1 cellular context compared by ENCODE assay signal in the genomic region with DNA sequence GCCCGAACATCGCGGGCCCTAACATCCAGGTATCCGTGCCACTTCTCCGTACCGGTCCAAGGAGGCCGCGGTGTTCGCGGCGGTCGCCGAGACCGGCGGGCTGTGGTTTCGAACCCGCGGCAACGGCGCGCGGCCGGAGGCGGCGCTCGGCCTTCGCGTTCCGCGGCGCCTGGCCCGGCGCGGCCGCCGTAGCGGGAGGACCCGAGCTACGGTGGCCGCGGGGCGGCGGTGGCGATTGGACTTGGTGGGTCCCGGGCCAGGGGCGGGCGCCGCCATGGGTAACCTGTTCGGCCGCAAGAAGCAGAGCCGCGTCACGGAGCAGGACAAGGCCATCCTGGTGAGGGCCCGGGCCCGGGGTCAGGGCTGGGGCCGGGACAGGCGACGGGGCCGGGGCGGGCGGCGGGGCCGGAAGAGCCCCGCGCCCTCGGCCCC.
TF ChIP-seq lines count a peak whose summit lies in the region.

A gene (plus strand): TSS at position 197 of the 432 bp plus-strand sequence. CDS start 78 bp downstream, at position 275.

TF ChIP-seq in H1, 55 proteins besides CTCF, POLR2A, EP300 and RAD21 (continued from another document):
- TF ChIP-seq, protein P1, sequence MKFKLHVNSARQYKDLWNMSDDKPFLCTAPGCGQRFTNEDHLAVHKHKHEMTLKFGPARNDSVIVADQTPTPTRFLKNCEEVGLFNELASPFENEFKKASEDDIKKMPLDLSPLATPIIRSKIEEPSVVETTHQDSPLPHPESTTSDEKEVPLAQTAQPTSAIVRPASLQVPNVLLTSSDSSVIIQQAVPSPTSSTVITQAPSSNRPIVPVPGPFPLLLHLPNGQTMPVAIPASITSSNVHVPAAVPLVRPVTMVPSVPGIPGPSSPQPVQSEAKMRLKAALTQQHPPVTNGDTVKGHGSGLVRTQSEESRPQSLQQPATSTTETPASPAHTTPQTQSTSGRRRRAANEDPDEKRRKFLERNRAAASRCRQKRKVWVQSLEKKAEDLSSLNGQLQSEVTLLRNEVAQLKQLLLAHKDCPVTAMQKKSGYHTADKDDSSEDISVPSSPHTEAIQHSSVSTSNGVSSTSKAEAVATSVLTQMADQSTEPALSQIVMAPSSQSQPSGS (IDR thresholded peaks at IDR 0.05; ENCODE audit: low read length), result no peak
- peak; percentile 62 for TF ChIP-seq TAF7 (optimal IDR thresholded peaks at IDR 0.05; ENCODE audit: borderline replicate concordance, low read depth, low read length)
- TF ChIP-seq FOSL1 (IDR thresholded peaks at IDR 0.05; ENCODE audit: insufficient read depth, low read depth, low read length), result no peak
- TF ChIP-seq RBBP5 (IDR thresholded peaks at IDR 0.05; ENCODE audit: borderline replicate concordance, low read depth, low read length), result 0 out of 2 replicates have a peak, but pooled peaks have one; percentile 23
- peak; percentile 27; the same call in 1 of the 2 replicates for TF ChIP-seq TBP (IDR thresholded peaks at IDR 0.05; ENCODE audit: low read depth, low read length)
- peak; percentile 39; the same call in 1 of the 2 replicates for TF ChIP-seq KDM1A (IDR thresholded peaks at IDR 0.05; ENCODE audit: borderline replicate concordance, low read length)
- TF ChIP-seq CEBPB (IDR thresholded peaks at IDR 0.05; ENCODE audit: low read depth, low read length), result peak; percentile 39; the same call in 1 of the 2 replicates
- no peak for TF ChIP-seq KDM5A (IDR thresholded peaks at IDR 0.05; ENCODE audit: low read length)
- TF ChIP-seq SIX5 (IDR thresholded peaks at IDR 0.05; ENCODE audit: low read depth, low read length), result no peak
- TF ChIP-seq SP2 (IDR thresholded peaks at IDR 0.05; ENCODE audit: low read length), result no peak
- TF ChIP-seq CREB1 (IDR thresholded peaks at IDR 0.05), result 0 out of 2 replicates have a peak, but pooled peaks have one; percentile 11
- TF ChIP-seq SUZ12 (IDR thresholded peaks at IDR 0.05; ENCODE audit: low read length), result no peak
- 0 out of 2 replicates have a peak, but pooled peaks have one; percentile 46 for TF ChIP-seq GTF2F1 (IDR thresholded peaks at IDR 0.05; ENCODE audit: borderline replicate concordance, low read depth, low read length)
- TF ChIP-seq SIRT6 (IDR thresholded peaks at IDR 0.05; ENCODE audit: low read length), result no peak
- TF ChIP-seq JUND (IDR thresholded peaks at IDR 0.05; ENCODE audit: low read length), result no peak
- TF ChIP-seq POU5F1 (IDR thresholded peaks at IDR 0.05; ENCODE audit: low read depth, low read length), result no peak
- no peak for TF ChIP-seq SP4 (IDR thresholded peaks at IDR 0.05; ENCODE audit: low read length)
- TF ChIP-seq RFX5 (IDR thresholded peaks at IDR 0.05; ENCODE audit: borderline replicate concordance, low read depth, low read length), result no peak
- no peak for TF ChIP-seq SRF (IDR thresholded peaks at IDR 0.05; ENCODE audit: low read depth, low read length)
- TF ChIP-seq NRF1 (IDR thresholded peaks at IDR 0.05; ENCODE audit: low read depth, low read length), result no peak
- 0 out of 2 replicates have a peak, but pooled peaks have one; percentile 19 for TF ChIP-seq BACH1 (IDR thresholded peaks at IDR 0.05; ENCODE audit: low read length)
- no peak for TF ChIP-seq RNF2 (IDR thresholded peaks at IDR 0.05; ENCODE audit: borderline replicate concordance, low read depth, low read length, missing control alignments, poor library complexity, severe bottlenecking)
- TF ChIP-seq POLR2AphosphoS5 (IDR thresholded peaks at IDR 0.05; ENCODE audit: low read depth, low read length), result no peak
- TF ChIP-seq SIN3A (conservative IDR thresholded peaks at IDR 0.05 in 1 of 2, IDR thresholded peaks at IDR 0.05 in 1 of 2; ENCODE audit: low read depth in 1 of 2, low read length in 2 of 2), result peak in 1 of 2 experiments; percentile 76; a peak in 2 of 4 replicates
- TF ChIP-seq, protein P2, sequence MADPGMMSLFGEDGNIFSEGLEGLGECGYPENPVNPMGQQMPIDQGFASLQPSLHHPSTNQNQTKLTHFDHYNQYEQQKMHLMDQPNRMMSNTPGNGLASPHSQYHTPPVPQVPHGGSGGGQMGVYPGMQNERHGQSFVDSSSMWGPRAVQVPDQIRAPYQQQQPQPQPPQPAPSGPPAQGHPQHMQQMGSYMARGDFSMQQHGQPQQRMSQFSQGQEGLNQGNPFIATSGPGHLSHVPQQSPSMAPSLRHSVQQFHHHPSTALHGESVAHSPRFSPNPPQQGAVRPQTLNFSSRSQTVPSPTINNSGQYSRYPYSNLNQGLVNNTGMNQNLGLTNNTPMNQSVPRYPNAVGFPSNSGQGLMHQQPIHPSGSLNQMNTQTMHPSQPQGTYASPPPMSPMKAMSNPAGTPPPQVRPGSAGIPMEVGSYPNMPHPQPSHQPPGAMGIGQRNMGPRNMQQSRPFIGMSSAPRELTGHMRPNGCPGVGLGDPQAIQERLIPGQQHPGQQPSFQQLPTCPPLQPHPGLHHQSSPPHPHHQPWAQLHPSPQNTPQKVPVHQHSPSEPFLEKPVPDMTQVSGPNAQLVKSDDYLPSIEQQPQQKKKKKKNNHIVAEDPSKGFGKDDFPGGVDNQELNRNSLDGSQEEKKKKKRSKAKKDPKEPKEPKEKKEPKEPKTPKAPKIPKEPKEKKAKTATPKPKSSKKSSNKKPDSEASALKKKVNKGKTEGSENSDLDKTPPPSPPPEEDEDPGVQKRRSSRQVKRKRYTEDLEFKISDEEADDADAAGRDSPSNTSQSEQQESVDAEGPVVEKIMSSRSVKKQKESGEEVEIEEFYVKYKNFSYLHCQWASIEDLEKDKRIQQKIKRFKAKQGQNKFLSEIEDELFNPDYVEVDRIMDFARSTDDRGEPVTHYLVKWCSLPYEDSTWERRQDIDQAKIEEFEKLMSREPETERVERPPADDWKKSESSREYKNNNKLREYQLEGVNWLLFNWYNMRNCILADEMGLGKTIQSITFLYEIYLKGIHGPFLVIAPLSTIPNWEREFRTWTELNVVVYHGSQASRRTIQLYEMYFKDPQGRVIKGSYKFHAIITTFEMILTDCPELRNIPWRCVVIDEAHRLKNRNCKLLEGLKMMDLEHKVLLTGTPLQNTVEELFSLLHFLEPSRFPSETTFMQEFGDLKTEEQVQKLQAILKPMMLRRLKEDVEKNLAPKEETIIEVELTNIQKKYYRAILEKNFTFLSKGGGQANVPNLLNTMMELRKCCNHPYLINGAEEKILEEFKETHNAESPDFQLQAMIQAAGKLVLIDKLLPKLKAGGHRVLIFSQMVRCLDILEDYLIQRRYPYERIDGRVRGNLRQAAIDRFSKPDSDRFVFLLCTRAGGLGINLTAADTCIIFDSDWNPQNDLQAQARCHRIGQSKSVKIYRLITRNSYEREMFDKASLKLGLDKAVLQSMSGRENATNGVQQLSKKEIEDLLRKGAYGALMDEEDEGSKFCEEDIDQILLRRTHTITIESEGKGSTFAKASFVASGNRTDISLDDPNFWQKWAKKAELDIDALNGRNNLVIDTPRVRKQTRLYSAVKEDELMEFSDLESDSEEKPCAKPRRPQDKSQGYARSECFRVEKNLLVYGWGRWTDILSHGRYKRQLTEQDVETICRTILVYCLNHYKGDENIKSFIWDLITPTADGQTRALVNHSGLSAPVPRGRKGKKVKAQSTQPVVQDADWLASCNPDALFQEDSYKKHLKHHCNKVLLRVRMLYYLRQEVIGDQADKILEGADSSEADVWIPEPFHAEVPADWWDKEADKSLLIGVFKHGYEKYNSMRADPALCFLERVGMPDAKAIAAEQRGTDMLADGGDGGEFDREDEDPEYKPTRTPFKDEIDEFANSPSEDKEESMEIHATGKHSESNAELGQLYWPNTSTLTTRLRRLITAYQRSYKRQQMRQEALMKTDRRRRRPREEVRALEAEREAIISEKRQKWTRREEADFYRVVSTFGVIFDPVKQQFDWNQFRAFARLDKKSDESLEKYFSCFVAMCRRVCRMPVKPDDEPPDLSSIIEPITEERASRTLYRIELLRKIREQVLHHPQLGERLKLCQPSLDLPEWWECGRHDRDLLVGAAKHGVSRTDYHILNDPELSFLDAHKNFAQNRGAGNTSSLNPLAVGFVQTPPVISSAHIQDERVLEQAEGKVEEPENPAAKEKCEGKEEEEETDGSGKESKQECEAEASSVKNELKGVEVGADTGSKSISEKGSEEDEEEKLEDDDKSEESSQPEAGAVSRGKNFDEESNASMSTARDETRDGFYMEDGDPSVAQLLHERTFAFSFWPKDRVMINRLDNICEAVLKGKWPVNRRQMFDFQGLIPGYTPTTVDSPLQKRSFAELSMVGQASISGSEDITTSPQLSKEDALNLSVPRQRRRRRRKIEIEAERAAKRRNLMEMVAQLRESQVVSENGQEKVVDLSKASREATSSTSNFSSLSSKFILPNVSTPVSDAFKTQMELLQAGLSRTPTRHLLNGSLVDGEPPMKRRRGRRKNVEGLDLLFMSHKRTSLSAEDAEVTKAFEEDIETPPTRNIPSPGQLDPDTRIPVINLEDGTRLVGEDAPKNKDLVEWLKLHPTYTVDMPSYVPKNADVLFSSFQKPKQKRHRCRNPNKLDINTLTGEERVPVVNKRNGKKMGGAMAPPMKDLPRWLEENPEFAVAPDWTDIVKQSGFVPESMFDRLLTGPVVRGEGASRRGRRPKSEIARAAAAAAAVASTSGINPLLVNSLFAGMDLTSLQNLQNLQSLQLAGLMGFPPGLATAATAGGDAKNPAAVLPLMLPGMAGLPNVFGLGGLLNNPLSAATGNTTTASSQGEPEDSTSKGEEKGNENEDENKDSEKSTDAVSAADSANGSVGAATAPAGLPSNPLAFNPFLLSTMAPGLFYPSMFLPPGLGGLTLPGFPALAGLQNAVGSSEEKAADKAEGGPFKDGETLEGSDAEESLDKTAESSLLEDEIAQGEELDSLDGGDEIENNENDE (IDR thresholded peaks at IDR 0.05; ENCODE audit: insufficient replicate concordance, low read length), result no peak
- no peak for TF ChIP-seq CHD2 (IDR thresholded peaks at IDR 0.05; ENCODE audit: low read length)
- TF ChIP-seq SAP30 (IDR thresholded peaks at IDR 0.05; ENCODE audit: insufficient read depth, insufficient replicate concordance, low read length), result no peak
- no peak for TF ChIP-seq NANOG (IDR thresholded peaks at IDR 0.05; ENCODE audit: insufficient read depth, low read depth, low read length, poor library complexity, severe bottlenecking)
- no peak for TF ChIP-seq EZH2 (IDR thresholded peaks at IDR 0.05; ENCODE audit: low read depth, low read length, severe bottlenecking)
- peak; percentile 62; the same call in 1 of the 2 replicates for TF ChIP-seq GABPA (IDR thresholded peaks at IDR 0.05; ENCODE audit: borderline replicate concordance, insufficient read depth, low read length)
- no peak for TF ChIP-seq RXRA (IDR thresholded peaks at IDR 0.05; ENCODE audit: insufficient read depth, low read depth, low read length)
- TF ChIP-seq BCL11A (IDR thresholded peaks at IDR 0.05; ENCODE audit: low read depth in 2 of 2, low read length in 2 of 2), result no peak
- TF ChIP-seq MAFK (IDR thresholded peaks at IDR 0.05; ENCODE audit: low read depth, low read length), result no peak
- TF ChIP-seq PHF8 (conservative IDR thresholded peaks at IDR 0.05; ENCODE audit: low read depth, low read length), result peak; percentile 43; the same call in 1 of the 2 replicates
- TF ChIP-seq TAF1 (IDR thresholded peaks at IDR 0.05; ENCODE audit: low read depth, low read length), result 0 out of 2 replicates have a peak, but pooled peaks have one; percentile 21
- no peak for TF ChIP-seq KDM4A (IDR thresholded peaks at IDR 0.05; ENCODE audit: low read depth, low read length, severe bottlenecking)
- TF ChIP-seq, protein P3, sequence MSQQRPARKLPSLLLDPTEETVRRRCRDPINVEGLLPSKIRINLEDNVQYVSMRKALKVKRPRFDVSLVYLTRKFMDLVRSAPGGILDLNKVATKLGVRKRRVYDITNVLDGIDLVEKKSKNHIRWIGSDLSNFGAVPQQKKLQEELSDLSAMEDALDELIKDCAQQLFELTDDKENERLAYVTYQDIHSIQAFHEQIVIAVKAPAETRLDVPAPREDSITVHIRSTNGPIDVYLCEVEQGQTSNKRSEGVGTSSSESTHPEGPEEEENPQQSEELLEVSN (IDR thresholded peaks at IDR 0.05), result no peak
- TF ChIP-seq, protein P4, sequence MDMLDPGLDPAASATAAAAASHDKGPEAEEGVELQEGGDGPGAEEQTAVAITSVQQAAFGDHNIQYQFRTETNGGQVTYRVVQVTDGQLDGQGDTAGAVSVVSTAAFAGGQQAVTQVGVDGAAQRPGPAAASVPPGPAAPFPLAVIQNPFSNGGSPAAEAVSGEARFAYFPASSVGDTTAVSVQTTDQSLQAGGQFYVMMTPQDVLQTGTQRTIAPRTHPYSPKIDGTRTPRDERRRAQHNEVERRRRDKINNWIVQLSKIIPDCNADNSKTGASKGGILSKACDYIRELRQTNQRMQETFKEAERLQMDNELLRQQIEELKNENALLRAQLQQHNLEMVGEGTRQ (IDR thresholded peaks at IDR 0.05; ENCODE audit: low read length), result no peak
- TF ChIP-seq CBX8 (IDR thresholded peaks at IDR 0.05; ENCODE audit: borderline replicate concordance, low read depth, low read length), result no peak
- peak; percentile 82; the same call in 1 of the 2 replicates for TF ChIP-seq YY1 (IDR thresholded peaks at IDR 0.05; ENCODE audit: low read depth, low read length)
- peak; percentile 36; the same call in 1 of the 2 replicates for TF ChIP-seq TCF12 (IDR thresholded peaks at IDR 0.05; ENCODE audit: low read depth, low read length)
- no peak for TF ChIP-seq HDAC6 (IDR thresholded peaks at IDR 0.05; ENCODE audit: low read depth, low read length)
